8 cellular contexts compared by ENCODE assay signal in genomic region chr9:71769175-71770165, GRCh38. TPM values are rescaled to one million over a fixed set of nuclear protein-coding genes. Genes with fewer than 3 reads are reported as not detected.
DNase-seq lines count a peak whose midpoint lies in the region; ATAC-seq lines count a peak whose summit lies in the region.

No MANE protein-coding gene starts in this region.

- no peaks in the 10 kb centered on the region for H3K9me3 Mint-ChIP-seq in stimulated activated effector memory CD8-positive, alpha-beta T cell treated with anti-CD3 and anti-CD28 coated beads, Interleukin-12 subunit alpha, Interleukin-12 subunit beta, amount 100 ng/mL, for 72 hours

- H3K36me3 Mint-ChIP-seq in stimulated activated effector memory CD8-positive, alpha-beta T cell treated with anti-CD3 and anti-CD28 coated beads, Interleukin-12 subunit alpha, Interleukin-12 subunit beta, amount 100 ng/mL, for 72 hours = peaks cover 37% of the 10 kb centered on the region

- WGBS in esophagus, 2 donors = 3 to 5% methylated on average over 48 of the region's 48 CpGs

- H3K27ac Mint-ChIP-seq in stimulated activated effector memory CD8-positive, alpha-beta T cell treated with anti-CD3 and anti-CD28 coated beads, Interleukin-12 subunit alpha, Interleukin-12 subunit beta, amount 100 ng/mL, for 72 hours = peak overlapping the region; percentile 87

- ATAC-seq in HG02938 (IDR thresholded peaks at IDR 0.05; ENCODE audit: unreplicated experiment) = peak; percentile 27
- ATAC-seq in stimulated activated effector memory CD8-positive, alpha-beta T cell treated with anti-CD3 and anti-CD28 coated beads, Interleukin-12 subunit alpha, Interleukin-12 subunit beta, amount 100 ng/mL, for 72 hours = peak; percentile 62

- H3K4me3 ChIP-seq in esophagus (ENCODE audit: low read depth in 1 of 2, low read length in 2 of 2) (peak overlapping the region; percentile 48 to 61), muscle layer of duodenum (ENCODE audit: low read depth in 1 of 2, low read length in 2 of 2) (peak overlapping the region; percentile 71 to 87)

- peak overlapping the region; percentile 93 for H3K4me3 Mint-ChIP-seq in stimulated activated effector memory CD8-positive, alpha-beta T cell treated with anti-CD3 and anti-CD28 coated beads, Interleukin-12 subunit alpha, Interleukin-12 subunit beta, amount 100 ng/mL, for 72 hours

- peaks cover 40% of the 10 kb centered on the region for H3K4me1 Mint-ChIP-seq in stimulated activated effector memory CD8-positive, alpha-beta T cell treated with anti-CD3 and anti-CD28 coated beads, Interleukin-12 subunit alpha, Interleukin-12 subunit beta, amount 100 ng/mL, for 72 hours

- H3K4me1 ChIP-seq in esophagus (ENCODE audit: control insufficient read depth in 2 of 2, insufficient read depth in 2 of 2, low read length in 1 of 2) (peaks cover 0 to 3% of the 10 kb centered on the region in 2 donors), muscle layer of duodenum (ENCODE audit: control insufficient read depth in 1 of 2, insufficient read depth in 2 of 2, low read length in 2 of 2) (peaks cover 3 to 19% of the 10 kb centered on the region in 2 donors)

- H3K36me3 ChIP-seq in esophagus (ENCODE audit: control insufficient read depth in 2 of 2, insufficient read depth in 2 of 2, low read length in 1 of 2) = no peaks in the 10 kb centered on the region
- H3K36me3 ChIP-seq in muscle layer of duodenum (ENCODE audit: control insufficient read depth in 1 of 2, insufficient read depth in 2 of 2, low read length in 2 of 2) = no peaks in the 10 kb centered on the region

- H3K27me3 ChIP-seq in esophagus (ENCODE audit: control insufficient read depth in 1 of 2, insufficient read depth in 2 of 2, low read length in 2 of 2) (no peaks in the 10 kb centered on the region), muscle layer of duodenum (ENCODE audit: low read depth, low read length) (no peaks in the 10 kb centered on the region)

- peak overlapping the region; percentile 79 to 96 for H3K27ac ChIP-seq in esophagus (ENCODE audit: low read depth in 2 of 2, low read length in 1 of 2)
- no peak overlapping the region for H3K27ac ChIP-seq in muscle layer of duodenum (ENCODE audit: low read length)

- DNase-seq in NCI-H2227 (lab: John Stamatoyannopoulos, UW; ENCODE audit: unreplicated experiment) (peak; percentile 52), NCI-H2227 treated with DMSO at 0.1 percent for 48 hours (lab: John Stamatoyannopoulos, UW) (no peak), NCI-H69 (lab: John Stamatoyannopoulos, UW) (peak; percentile 87), activated T-cell treated with anti-CD3 and anti-CD28 coated beads for 1 hour (ENCODE audit: low read depth) (peak; percentile 55)
- peak; percentile 60 to 87 for DNase-seq in stimulated activated effector memory CD8-positive, alpha-beta T cell treated with anti-CD3 and anti-CD28 coated beads, Interleukin-12 subunit alpha, Interleukin-12 subunit beta, amount 100 ng/mL, for 72 hours (ENCODE audit: low spot score in 2 of 2)

- H3K9me3 ChIP-seq in esophagus (ENCODE audit: control insufficient read depth in 2 of 2, insufficient read depth in 1 of 2, low read depth in 1 of 2, low read length in 1 of 2) = no peaks in the 10 kb centered on the region
- no peaks in the 10 kb centered on the region for H3K9me3 ChIP-seq in muscle layer of duodenum (ENCODE audit: control insufficient read depth in 1 of 2, low read length in 2 of 2)

RNA-seq across cellular contexts. Expression of gene CEMIP2, which starts 1.2 kb away (rescaled TPM):
- polyA plus RNA-seq in esophagus = 1 to 10 TPM; 5.5 to 5.8 TPM
